Comparison of ENCODE assay signal across 14 cellular contexts in genomic region chr9:131446276-131446675, GRCh38.
"Had no signal": no experiment of that assay in that cellular context is flagged by ENCODE, and none has a peak within 500 bp of the region (broad histone marks: within the 10 kb centered on the region; RNA-seq: fewer than 3 reads in every experiment).

No MANE protein-coding gene starts in this region.

- H3K9me3 Mint-ChIP-seq: activated naive CD8-positive, alpha-beta T cell treated with anti-CD3 and anti-CD28 coated beads for 36 hours; activated T-helper 1 cell treated with anti-CD3 and anti-CD28 coated beads, Interleukin-12 subunit alpha, Interleukin-12 subunit beta, Interleukin-2, Interleukin-4 antibody, amounts not matched to agents 30 ng/mL and 10 ng/mL and 1 ng/mL, durations not matched to agents 14 hours and 24 hours and 36 hours; type B pancreatic cell had no signal

- H3K27ac Mint-ChIP-seq: type B pancreatic cell had no signal

- H3K27me3 Mint-ChIP-seq: activated naive CD8-positive, alpha-beta T cell treated with anti-CD3 and anti-CD28 coated beads for 36 hours; type B pancreatic cell had no signal

- DNase-seq: activated CD4-positive, alpha-beta T cell treated with anti-CD3 and anti-CD28 coated beads for 1 hour; activated CD4-positive, alpha-beta T cell treated with anti-CD3 and anti-CD28 coated beads, Interleukin-2, amount 50 U/mL, for 48 hours; activated naive CD8-positive, alpha-beta T cell treated with anti-CD3 and anti-CD28 coated beads for 36 hours; heart left ventricle; left ventricle myocardium superior; mesendoderm; right cardiac atrium; SJCRH30; stimulated activated CD4-positive, alpha-beta T cell treated with anti-CD3 and anti-CD28 coated beads, Interleukin-1b, Interleukin-23, amount 100 ng/mL, for 48 hours; stimulated activated naive CD4-positive, alpha-beta T cell treated with Interleukin-2 at 50 U/mL for 16 hours had no signal

- ATAC-seq: left ventricle myocardium superior had no signal

- H3K4me3 Mint-ChIP-seq: activated naive CD8-positive, alpha-beta T cell treated with anti-CD3 and anti-CD28 coated beads for 36 hours; activated T-helper 1 cell treated with anti-CD3 and anti-CD28 coated beads, Interleukin-12 subunit alpha, Interleukin-12 subunit beta, Interleukin-2, Interleukin-4 antibody, amounts not matched to agents 30 ng/mL and 10 ng/mL and 1 ng/mL, durations not matched to agents 14 hours and 24 hours and 36 hours; type B pancreatic cell had no signal

- H3K27ac ChIP-seq: ascending aorta, heart left ventricle, neutrophil, SJCRH30 had no signal

- H3K27me3 ChIP-seq: ascending aorta, heart left ventricle, neutrophil, SJCRH30 had no signal
